ENCODE assay signal across 12 cellular contexts in genomic region chr9:114804504-114804903, GRCh38. TPM values are rescaled to one million over a fixed set of nuclear protein-coding genes. Genes with fewer than 3 reads are reported as not detected.
DNase-seq lines count a peak whose midpoint lies in the region; ATAC-seq and TF ChIP-seq lines count a peak whose summit lies in the region.
"Had no signal": no experiment of that assay in that cellular context is flagged by ENCODE, and none has a peak within 500 bp of the region (broad histone marks: within the 10 kb centered on the region; RNA-seq: fewer than 3 reads in every experiment).

No MANE protein-coding gene starts in this region.

- no peak overlapping the region for H3K4ac ChIP-seq in neuronal stem cell (ENCODE audit: low read length)

- H2BK15ac ChIP-seq in neuronal stem cell (ENCODE audit: low read length): no peak overlapping the region

- H3K4me2 ChIP-seq in HCT116 (ENCODE audit: low read length) (peak overlapping the region; percentile 60), neuronal stem cell (ENCODE audit: insufficient read depth, low read length, poor library complexity, severe bottlenecking) (no peak overlapping the region)

- no peak overlapping the region for H3K27ac ChIP-seq in HCT116 (ENCODE audit: low read depth, low read length)
- H3K27ac ChIP-seq in RWPE2 (ENCODE audit: poor library complexity, severe bottlenecking): peak overlapping the region; percentile 85
- no peak overlapping the region for H3K27ac ChIP-seq in neuronal stem cell (replicated peaks; ENCODE audit: low read length)
- H3K27ac ChIP-seq: SK-N-MC had no signal

- H3K4me1 ChIP-seq in HCT116 (ENCODE audit: control insufficient read depth in 1 of 2, insufficient read depth in 2 of 2, low read length in 2 of 2): peaks cover 26 to 32% of the 10 kb centered on the region in 2 experiments
- peaks cover 35% of the 10 kb centered on the region for H3K4me1 ChIP-seq in RWPE2 (ENCODE audit: insufficient read depth, poor library complexity, severe bottlenecking)
- H3K4me1 ChIP-seq in neuronal stem cell (ENCODE audit: control insufficient read depth in 2 of 2, insufficient read depth in 1 of 2, low read depth in 1 of 2, low read length in 2 of 2): peaks cover 0 to 17% of the 10 kb centered on the region in 2 donors

- no peak overlapping the region for H4K8ac ChIP-seq in neuronal stem cell (ENCODE audit: low read depth, low read length)

- CTCF ChIA-PET in HCT116 (lab: Charles Lee): no interaction called here

- no peak overlapping the region for H2BK12ac ChIP-seq in neuronal stem cell (ENCODE audit: low read length)

- H3K36me3 ChIP-seq in HCT116 (ENCODE audit: control insufficient read depth in 1 of 2, insufficient read depth in 2 of 2, low read length in 2 of 2) (no peaks in the 10 kb centered on the region), RWPE2 (ENCODE audit: low read depth) (no peaks in the 10 kb centered on the region), neuronal stem cell (replicated peaks in 1 of 2; ENCODE audit: control insufficient read depth in 2 of 2, insufficient read depth in 2 of 2, low read length in 2 of 2) (no peaks in the 10 kb centered on the region)

- DNase-seq in HCT116 (ENCODE audit: low read depth, low spot score) (peak; percentile 10), RWPE2 (ENCODE audit: low spot score) (no peak), fibroblast of villous mesenchyme (ENCODE audit: low read depth) (peak; percentile 99), skeletal muscle cell (ENCODE audit: low read depth) (peak; percentile 72), neuronal stem cell (ENCODE audit: low spot score) (no peak), iPS-NIHi11 (ENCODE audit: low spot score) (no peak), NCI-H510A (lab: John Stamatoyannopoulos, UW) (no peak)
- DNase-seq: activated T-cell treated with anti-CD3 and anti-CD28 coated beads, Interleukin-2, amount 50 U/mL, for 48 hours; KG1 had no signal

- H3K79me2 ChIP-seq in HCT116 (ENCODE audit: insufficient read depth, low read length): no peaks in the 10 kb centered on the region

- H3K79me1 ChIP-seq in neuronal stem cell (ENCODE audit: low read depth, low read length): no peaks in the 10 kb centered on the region

- H3K27me3 ChIP-seq in HCT116 (ENCODE audit: insufficient read depth, low read length) (peaks cover 3% of the 10 kb centered on the region; the same call in 1 of the 2 replicates), RWPE2 (ENCODE audit: insufficient read depth, poor library complexity, severe bottlenecking) (no peaks in the 10 kb centered on the region), neuronal stem cell (ENCODE audit: control insufficient read depth in 3 of 3, insufficient read depth in 3 of 3, low read depth in 1 of 3, low read length in 3 of 3) (peaks cover 0 to 12% (median 0%) of the 10 kb centered on the region in 3 experiments)

- POLR2A ChIA-PET in HCT116 (lab: Charles Lee): no interaction called here

- no TSS peak for BruUV-seq in HCT116 (replicated peaks; lab: Mats Ljungman, UMichigan)

- H2AFZ ChIP-seq in HCT116 (ENCODE audit: low read depth, low read length, poor library complexity, severe bottlenecking): peak overlapping the region; percentile 23
- no peak overlapping the region for H2AFZ ChIP-seq in neuronal stem cell (ENCODE audit: low read length)

- H3K23ac ChIP-seq in neuronal stem cell (ENCODE audit: low read depth, low read length, poor library complexity): no peak overlapping the region

- H3K4me3 ChIP-seq in HCT116 (replicated peaks in 1 of 2; ENCODE audit: low read depth in 1 of 2, low read length in 2 of 2) (no peak overlapping the region), RWPE2 (ENCODE audit: severe bottlenecking) (no peak overlapping the region), fibroblast of villous mesenchyme (ENCODE audit: low read depth, low read length) (peak overlapping the region; percentile 53), skeletal muscle cell (ENCODE audit: low read depth, low read length) (no peak overlapping the region), neuronal stem cell (ENCODE audit: low read length in 2 of 2) (no peak overlapping the region)
- H3K4me3 ChIP-seq: SK-N-MC had no signal

- H3K14ac ChIP-seq in neuronal stem cell (ENCODE audit: low read length): no peak overlapping the region

- H3K18ac ChIP-seq in neuronal stem cell (ENCODE audit: low read length): no peak overlapping the region

- ATAC-seq in HCT116 (peak; percentile 54; the same call in 1 of the 2 replicates), RWPE2 (ENCODE audit: low read depth) (peak; percentile 42; the same call in 2 of the 3 replicates), GM19467 (IDR thresholded peaks at IDR 0.05; ENCODE audit: unreplicated experiment) (no peak)
- ATAC-seq: stimulated activated memory B cell treated with anti-CD40 and anti-IgM and Interleukin-4, amounts not matched to agents 10 μg/mL and 1 μg/mL and 100 μg/mL, for 72 hours had no signal

- H3K9ac ChIP-seq in HCT116 (ENCODE audit: low read length) (no peak overlapping the region), neuronal stem cell (ENCODE audit: low read depth, low read length, poor library complexity) (no peak overlapping the region)

- no peak for TF ChIP-seq RAD21 in HCT116 (IDR thresholded peaks at IDR 0.05; ENCODE audit: low read depth)

- H3K9me2 ChIP-seq in HCT116 (ENCODE audit: insufficient read depth): no peaks in the 10 kb centered on the region

- H4K20me1 ChIP-seq in HCT116 (ENCODE audit: insufficient read depth): no peaks in the 10 kb centered on the region

- H2AK5ac ChIP-seq in neuronal stem cell (ENCODE audit: low read depth, low read length): no peak overlapping the region

- RAD21 ChIA-PET in HCT116 (lab: Charles Lee; ENCODE audit: low non-redundant PET in 1 of 2, low total read pairs in 2 of 2, uncharacterized antibody in 2 of 2, unreplicated experiment in 2 of 2): no interaction called here

- no peak overlapping the region for H2BK5ac ChIP-seq in neuronal stem cell (ENCODE audit: low read length)

- intact Hi-C loops in HCT116 (cut with micrococcal nuclease): no loop called here

- TF ChIP-seq POLR2A in HCT116 (IDR thresholded peaks at IDR 0.05; ENCODE audit: borderline replicate concordance, extremely low read depth, insufficient read depth, insufficient read length): no peak

- no CpG with 5 or more reads among the region's 5 CpGs for WGBS in neuronal stem cell (ENCODE audit: extremely low coverage in 2 of 2, insufficient read length in 2 of 2, insufficient replicate concordance in 1 of 2), 2 donors

- no peaks in the 10 kb centered on the region for H3K9me3 ChIP-seq in HCT116 (ENCODE audit: control insufficient read depth in 1 of 2, insufficient read depth in 1 of 2, low read depth in 1 of 2, low read length in 2 of 2)
- H3K9me3 ChIP-seq in RWPE2 (ENCODE audit: severe bottlenecking): no peaks in the 10 kb centered on the region
- H3K9me3 ChIP-seq in neuronal stem cell (replicated peaks in 1 of 2; ENCODE audit: control insufficient read depth in 2 of 2, insufficient read depth in 1 of 2, low read depth in 1 of 2, low read length in 2 of 2): no peaks in the 10 kb centered on the region

- H2BK120ac ChIP-seq in neuronal stem cell (ENCODE audit: low read depth, low read length): no peak overlapping the region

- TF ChIP-seq CTCF in HCT116 (IDR thresholded peaks at IDR 0.05 in 2 of 3, conservative IDR thresholded peaks at IDR 0.05 in 1 of 3; ENCODE audit: borderline replicate concordance in 1 of 3, insufficient read depth in 1 of 3, low read depth in 2 of 3, low read length in 2 of 3) (no peak), RWPE2 (IDR thresholded peaks at IDR 0.05; ENCODE audit: poor library complexity, severe bottlenecking) (no peak), fibroblast of villous mesenchyme (IDR thresholded peaks at IDR 0.05; ENCODE audit: insufficient read depth, low read depth, low read length) (no peak)

- H4K91ac ChIP-seq in neuronal stem cell (ENCODE audit: low read depth, low read length, poor library complexity): no peak overlapping the region

TF ChIP-seq in HCT116, 20 proteins besides CTCF, POLR2A, EP300 and RAD21:
- TF ChIP-seq CBX3 (IDR thresholded peaks at IDR 0.05; ENCODE audit: low read depth): peak; percentile 31; the same call in 1 of the 2 replicates
- TF ChIP-seq CEBPB (IDR thresholded peaks at IDR 0.05; ENCODE audit: low read depth): peak; percentile 32; the same call in 1 of the 2 replicates
- peak; percentile 57 for TF ChIP-seq SP1 (IDR thresholded peaks at IDR 0.05; ENCODE audit: low read depth)
- TF ChIP-seq, protein P1, sequence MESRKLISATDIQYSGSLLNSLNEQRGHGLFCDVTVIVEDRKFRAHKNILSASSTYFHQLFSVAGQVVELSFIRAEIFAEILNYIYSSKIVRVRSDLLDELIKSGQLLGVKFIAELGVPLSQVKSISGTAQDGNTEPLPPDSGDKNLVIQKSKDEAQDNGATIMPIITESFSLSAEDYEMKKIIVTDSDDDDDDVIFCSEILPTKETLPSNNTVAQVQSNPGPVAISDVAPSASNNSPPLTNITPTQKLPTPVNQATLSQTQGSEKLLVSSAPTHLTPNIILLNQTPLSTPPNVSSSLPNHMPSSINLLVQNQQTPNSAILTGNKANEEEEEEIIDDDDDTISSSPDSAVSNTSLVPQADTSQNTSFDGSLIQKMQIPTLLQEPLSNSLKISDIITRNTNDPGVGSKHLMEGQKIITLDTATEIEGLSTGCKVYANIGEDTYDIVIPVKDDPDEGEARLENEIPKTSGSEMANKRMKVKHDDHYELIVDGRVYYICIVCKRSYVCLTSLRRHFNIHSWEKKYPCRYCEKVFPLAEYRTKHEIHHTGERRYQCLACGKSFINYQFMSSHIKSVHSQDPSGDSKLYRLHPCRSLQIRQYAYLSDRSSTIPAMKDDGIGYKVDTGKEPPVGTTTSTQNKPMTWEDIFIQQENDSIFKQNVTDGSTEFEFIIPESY (IDR thresholded peaks at IDR 0.05; ENCODE audit: extremely low read depth, insufficient replicate concordance, low read length): no peak
TF ChIP-seq in HCT116: peak in this region for 3.

RNA-seq across cellular contexts. Expression of gene TNFSF15, which starts 1.3 kb away (rescaled TPM):
- total RNA-seq in HCT116 (2021; ENCODE audit: unreplicated experiment) (not detected), fibroblast of villous mesenchyme (4.5 and 5.6 TPM in 2 replicates)
- polyA plus RNA-seq in HCT116 (2012): not detected in 2 replicates
- 0.45 TPM for polyA plus RNA-seq in neuronal stem cell (2013, experiment 1 of 2)
- polyA plus RNA-seq in neuronal stem cell (2013, experiment 2 of 2): 0.43 TPM

Comparison
In these comparisons a context has a peak if more than half of its experiments do, and no peak if none do; other contexts are left out.
1. DNase-seq: peak in HCT116 (single experiment), fibroblast of villous mesenchyme (single experiment) and skeletal muscle cell (single experiment); none in RWPE2 (single experiment), neuronal stem cell (single experiment), iPS-NIHi11 (single experiment) and NCI-H510A (single experiment).